In the genomic region with DNA sequence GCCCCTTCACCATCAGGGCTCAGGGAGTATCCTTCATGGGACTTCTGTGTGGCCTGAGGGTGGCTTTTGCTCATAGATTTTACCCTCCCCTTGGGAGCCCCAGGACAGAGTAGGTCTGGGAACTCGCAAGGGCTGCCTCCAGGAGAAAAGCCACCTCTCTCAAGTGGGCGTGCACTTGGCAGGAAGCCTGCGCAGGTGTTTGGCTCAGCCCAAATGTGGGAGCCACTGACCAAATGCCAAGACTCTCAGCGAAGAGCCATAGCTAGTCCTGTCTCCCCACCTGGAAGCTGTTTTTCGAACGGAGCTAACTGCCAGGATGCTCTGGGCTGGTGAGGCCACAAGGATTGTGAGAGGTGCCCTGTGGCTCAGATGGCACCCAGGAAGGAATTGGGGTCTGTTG, we compare ENCODE assay signal across 1 cellular context.
TF ChIP-seq lines count a peak whose summit lies in the region.

No MANE protein-coding gene starts in this region.

TF ChIP-seq in SK-N-SH, 30 proteins besides CTCF, POLR2A, EP300 and RAD21 (continued from another document):
- TF ChIP-seq NFIC (IDR thresholded peaks at IDR 0.05; ENCODE audit: borderline replicate concordance) (no peak), RXRA (IDR thresholded peaks at IDR 0.05; ENCODE audit: borderline replicate concordance, low read depth) (no peak), FOXJ3 (CRISPR knock-in tag; IDR thresholded peaks at IDR 0.05) (no peak), JUND (IDR thresholded peaks at IDR 0.05) (no peak)
